In the genomic region with DNA sequence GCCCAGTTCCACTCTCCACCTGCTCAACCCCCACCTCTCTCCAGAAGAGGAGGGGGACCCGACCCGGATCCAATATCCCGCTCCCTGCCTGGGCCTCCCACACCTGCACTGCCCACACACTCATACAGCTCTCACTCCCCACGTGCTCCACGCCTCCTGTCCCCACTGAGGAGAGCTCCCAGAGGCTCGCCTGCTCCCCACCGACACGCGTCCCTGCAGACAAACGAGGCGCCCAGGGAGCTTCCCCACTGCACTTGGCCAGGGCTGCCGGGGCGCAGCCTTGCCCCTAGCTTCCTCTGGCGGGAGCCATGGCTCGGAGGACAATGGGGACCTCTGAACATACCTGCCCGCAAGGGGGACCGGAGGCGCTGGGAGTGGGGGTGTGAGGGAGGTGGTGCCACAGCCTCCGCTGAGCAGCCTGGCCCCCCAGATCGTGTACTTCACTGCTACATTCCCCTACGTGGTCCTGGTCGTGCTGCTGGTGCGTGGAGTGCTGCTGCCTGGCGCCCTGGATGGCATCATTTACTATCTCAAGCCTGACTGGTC, we compare ENCODE assay signal across 22 cellular contexts. TPM values are rescaled to one million over a fixed set of nuclear protein-coding genes. Genes with fewer than 3 reads are reported as not detected.
"Had no signal": no experiment of that assay in that cellular context is flagged by ENCODE, and none has a peak within 500 bp of the region (broad histone marks: within the 10 kb centered on the region; RNA-seq: fewer than 3 reads in every experiment).

No MANE protein-coding gene starts in this region.

- H3K4me1 Mint-ChIP-seq: activated CD4-positive, alpha-beta memory T cell treated with anti-CD3 and anti-CD28 coated beads, Interleukin-2, amount 10 ng/mL, durations not matched to agents 7 days and 5 days; activated naive CD8-positive, alpha-beta T cell treated with anti-CD3 and anti-CD28 coated beads for 36 hours; naive B cell; WTC11 had no signal

- H3K4me3 ChIP-seq: esophagus muscularis mucosa, hepatocyte, left lung, skin epidermis had no signal

- H3K9me3 ChIP-seq: esophagus muscularis mucosa, left lung, neutrophil had no signal

- DNase-seq: activated CD4-positive, alpha-beta memory T cell treated with anti-CD3 and anti-CD28 coated beads, Interleukin-2, amount 10 ng/mL, durations not matched to agents 7 days and 5 days; activated CD4-positive, alpha-beta T cell treated with anti-CD3 and anti-CD28 coated beads for 4 hours; activated gamma-delta T cell; activated naive CD8-positive, alpha-beta T cell treated with anti-CD3 and anti-CD28 coated beads for 36 hours; activated T-cell treated with anti-CD3 and anti-CD28 coated beads, Interleukin-2, amount 50 U/mL, for 24 hours; central memory CD4-positive, alpha-beta T cell; cortex of kidney; effector CD4-positive, alpha-beta T cell; islet precursor cell; left lung; naive B cell; stimulated activated CD4-positive, alpha-beta T cell treated with anti-CD3 and anti-CD28 coated beads, Interleukin-4, amount 100 ng/mL, for 4 hours; T-helper 17 cell had no signal

- H3K27me3 ChIP-seq: esophagus muscularis mucosa, hepatocyte had no signal

- H3K4me1 ChIP-seq: left lung had no signal

- H3K27ac Mint-ChIP-seq: activated CD4-positive, alpha-beta memory T cell treated with anti-CD3 and anti-CD28 coated beads, Interleukin-2, amount 10 ng/mL, durations not matched to agents 7 days and 5 days; activated naive CD8-positive, alpha-beta T cell treated with anti-CD3 and anti-CD28 coated beads for 36 hours; stimulated activated naive CD8-positive, alpha-beta T cell treated with anti-CD3 and anti-CD28 coated beads, Interleukin-15, Interleukin-2, amounts not matched to agents 100 ng/mL and 50 ng/mL, for 24 hours; T-helper 17 cell; WTC11 had no signal

- H3K36me3 Mint-ChIP-seq: activated naive CD8-positive, alpha-beta T cell treated with anti-CD3 and anti-CD28 coated beads for 36 hours; naive B cell had no signal

- H3K27ac ChIP-seq: hepatocyte, left lung, neutrophil, skin epidermis had no signal

- H3K9me3 Mint-ChIP-seq: activated CD4-positive, alpha-beta memory T cell treated with anti-CD3 and anti-CD28 coated beads, Interleukin-2, amount 10 ng/mL, durations not matched to agents 7 days and 5 days; activated naive CD8-positive, alpha-beta T cell treated with anti-CD3 and anti-CD28 coated beads for 36 hours; activated T-cell treated with anti-CD3 and anti-CD28 coated beads, Interleukin-2, amount 50 U/mL, for 24 hours; stimulated activated naive CD8-positive, alpha-beta T cell treated with anti-CD3 and anti-CD28 coated beads, Interleukin-15, Interleukin-2, amounts not matched to agents 100 ng/mL and 50 ng/mL, for 24 hours; type B pancreatic cell; WTC11 had no signal

- H3K27me3 Mint-ChIP-seq: activated CD4-positive, alpha-beta memory T cell treated with anti-CD3 and anti-CD28 coated beads, Interleukin-2, amount 10 ng/mL, durations not matched to agents 7 days and 5 days; activated naive CD8-positive, alpha-beta T cell treated with anti-CD3 and anti-CD28 coated beads for 36 hours; stimulated activated naive CD8-positive, alpha-beta T cell treated with anti-CD3 and anti-CD28 coated beads, Interleukin-15, Interleukin-2, amounts not matched to agents 100 ng/mL and 50 ng/mL, for 24 hours; T-helper 17 cell; type B pancreatic cell had no signal

- H3K4me3 Mint-ChIP-seq: activated CD4-positive, alpha-beta memory T cell treated with anti-CD3 and anti-CD28 coated beads, Interleukin-2, amount 10 ng/mL, durations not matched to agents 7 days and 5 days; activated naive CD8-positive, alpha-beta T cell treated with anti-CD3 and anti-CD28 coated beads for 36 hours; activated T-cell treated with anti-CD3 and anti-CD28 coated beads, Interleukin-2, amount 50 U/mL, for 24 hours; naive B cell; stimulated activated naive CD8-positive, alpha-beta T cell treated with anti-CD3 and anti-CD28 coated beads, Interleukin-15, Interleukin-2, amounts not matched to agents 100 ng/mL and 50 ng/mL, for 24 hours; T-helper 17 cell; type B pancreatic cell; WTC11 had no signal

RNA-seq across cellular contexts. Expression of gene PNCK, which starts 19.1 kb away (rescaled TPM):
- total RNA-seq: glomerular endothelial cell had no signal

RNA-seq across cellular contexts. Expression of gene DUSP9, which starts 45.7 kb away (rescaled TPM):
- total RNA-seq: activated CD4-positive, alpha-beta memory T cell treated with anti-CD3 and anti-CD28 coated beads, Interleukin-2, amount 10 ng/mL, durations not matched to agents 7 days and 5 days; esophagus muscularis mucosa; mononuclear cell; T-helper 17 cell had no signal
